In genomic region chr7:40237731-40238130, GRCh38 we compare ENCODE assay signal across 34 cellular contexts.
"Had no signal": no experiment of that assay in that cellular context is flagged by ENCODE, and none has a peak within 500 bp of the region (broad histone marks: within the 10 kb centered on the region; RNA-seq: fewer than 3 reads in every experiment).

No MANE protein-coding gene starts in this region.

- H3K36me3 ChIP-seq: adrenal gland, esophagus muscularis mucosa, gastroesophageal sphincter, heart right ventricle, WERI-Rb-1 had no signal

- H3K27ac ChIP-seq: adrenal gland, body of pancreas, esophagus muscularis mucosa, foreskin keratinocyte, gastroesophageal sphincter, heart right ventricle, hepatocyte, WERI-Rb-1 had no signal

- H3K4me1 Mint-ChIP-seq: activated B cell treated with CpG ODN at 0.5 μM for 24 hours; activated naive CD8-positive, alpha-beta T cell treated with anti-CD3 and anti-CD28 coated beads, Interleukin-2, amount 50 U/mL, for 24 hours had no signal

- H3K4me3 ChIP-seq: adrenal gland, body of pancreas, esophagus muscularis mucosa, gastroesophageal sphincter, heart right ventricle, hepatocyte had no signal

- H3K27ac Mint-ChIP-seq: activated B cell treated with CpG ODN at 0.5 μM for 24 hours; activated CD4-positive, alpha-beta memory T cell treated with anti-CD3 and anti-CD28 coated beads for 36 hours; activated CD8-positive, alpha-beta memory T cell treated with anti-CD3 and anti-CD28 coated beads, Interleukin-2, amount 10 ng/mL, durations not matched to agents 7 days and 5 days; activated CD8-positive, alpha-beta T cell treated with anti-CD3 and anti-CD28 coated beads, Interleukin-2, amount 10 ng/mL, durations not matched to agents 7 days and 5 days; activated naive CD4-positive, alpha-beta T cell treated with anti-CD3 and anti-CD28 coated beads for 36 hours; activated naive CD4-positive, alpha-beta T cell treated with anti-CD3 and anti-CD28 coated beads, Interleukin-2, amount 50 U/mL, for 24 hours; activated naive CD8-positive, alpha-beta T cell treated with anti-CD3 and anti-CD28 coated beads for 36 hours; activated naive CD8-positive, alpha-beta T cell treated with anti-CD3 and anti-CD28 coated beads, Interleukin-2, amount 50 U/mL, for 24 hours; activated T-helper 1 cell treated with anti-CD3 and anti-CD28 coated beads, Interleukin-12 subunit alpha, Interleukin-12 subunit beta, Interleukin-2, Interleukin-4 antibody, amounts not matched to agents 30 ng/mL and 10 ng/mL and 1 ng/mL, durations not matched to agents 14 hours and 24 hours and 36 hours; activated T-helper 2 cell treated with anti-CD3 and anti-CD28 coated beads, Interferon-gamma antibody, Interleukin-2, Interleukin-4, amounts not matched to agents 10 μg/mL and 5 μg/mL and 100 μg/mL, durations not matched to agents 14 hours and 24 hours and 36 hours; effector memory CD8-positive, alpha-beta T cell; T-helper 2 cell treated with Interferon-gamma antibody and Interleukin-4, amounts not matched to agents 5 μg/mL and 100 μg/mL, for 36 hours had no signal

- H3K4me2 ChIP-seq: hepatocyte had no signal

- H3K79me2 ChIP-seq: hepatocyte had no signal

- H3K9me3 ChIP-seq: adrenal gland, body of pancreas, esophagus muscularis mucosa, gastroesophageal sphincter, heart right ventricle had no signal

- H3K36me3 Mint-ChIP-seq: activated CD4-positive, alpha-beta memory T cell treated with anti-CD3 and anti-CD28 coated beads for 36 hours; activated CD8-positive, alpha-beta memory T cell treated with anti-CD3 and anti-CD28 coated beads, Interleukin-2, amount 10 ng/mL, durations not matched to agents 7 days and 5 days; activated naive CD4-positive, alpha-beta T cell treated with anti-CD3 and anti-CD28 coated beads, Interleukin-2, amount 50 U/mL, for 24 hours; activated naive CD8-positive, alpha-beta T cell treated with anti-CD3 and anti-CD28 coated beads for 36 hours had no signal

- H3K4me1 ChIP-seq: adrenal gland, foreskin keratinocyte, gastroesophageal sphincter, heart right ventricle had no signal

- ATAC-seq: activated CD4-positive, CD25-positive, alpha-beta regulatory T cell treated with anti-CD3 and anti-CD28 coated beads, Interleukin-2, amount 50 U/mL, for 24 hours; activated CD8-positive, alpha-beta memory T cell treated with anti-CD3 and anti-CD28 coated beads, Interleukin-2, amount 10 ng/mL, durations not matched to agents 7 days and 5 days; activated CD8-positive, alpha-beta T cell treated with anti-CD3 and anti-CD28 coated beads, Interleukin-2, amount 10 ng/mL, durations not matched to agents 7 days and 5 days; activated naive CD8-positive, alpha-beta T cell treated with anti-CD3 and anti-CD28 coated beads, Interleukin-2, amount 50 U/mL, for 24 hours; body of pancreas; effector memory CD8-positive, alpha-beta T cell; foreskin keratinocyte; gastroesophageal sphincter; heart right ventricle had no signal

- H3K4me3 Mint-ChIP-seq: activated B cell treated with CpG ODN at 0.5 μM for 24 hours; activated CD4-positive, alpha-beta memory T cell treated with anti-CD3 and anti-CD28 coated beads for 36 hours; activated CD8-positive, alpha-beta memory T cell treated with anti-CD3 and anti-CD28 coated beads, Interleukin-2, amount 10 ng/mL, durations not matched to agents 7 days and 5 days; activated CD8-positive, alpha-beta T cell treated with anti-CD3 and anti-CD28 coated beads, Interleukin-2, amount 10 ng/mL, durations not matched to agents 7 days and 5 days; activated naive CD4-positive, alpha-beta T cell treated with anti-CD3 and anti-CD28 coated beads for 36 hours; activated naive CD4-positive, alpha-beta T cell treated with anti-CD3 and anti-CD28 coated beads, Interleukin-2, amount 50 U/mL, for 24 hours; activated naive CD8-positive, alpha-beta T cell treated with anti-CD3 and anti-CD28 coated beads for 36 hours; activated naive CD8-positive, alpha-beta T cell treated with anti-CD3 and anti-CD28 coated beads, Interleukin-2, amount 50 U/mL, for 24 hours; activated T-helper 1 cell treated with anti-CD3 and anti-CD28 coated beads, Interleukin-12 subunit alpha, Interleukin-12 subunit beta, Interleukin-2, Interleukin-4 antibody, amounts not matched to agents 30 ng/mL and 10 ng/mL and 1 ng/mL, durations not matched to agents 14 hours and 24 hours and 36 hours; effector memory CD8-positive, alpha-beta T cell; T-helper 2 cell treated with Interferon-gamma antibody and Interleukin-4, amounts not matched to agents 5 μg/mL and 100 μg/mL, for 36 hours had no signal

- DNase-seq: activated B cell treated with CpG ODN at 0.5 μM for 24 hours; activated CD4-positive, alpha-beta memory T cell treated with anti-CD3 and anti-CD28 coated beads for 36 hours; activated CD4-positive, alpha-beta T cell treated with anti-CD3 and anti-CD28 coated beads for 48 hours; activated CD8-positive, alpha-beta memory T cell treated with anti-CD3 and anti-CD28 coated beads, Interleukin-2, amount 10 ng/mL, durations not matched to agents 7 days and 5 days; activated CD8-positive, alpha-beta memory T cell treated with anti-CD3 and anti-CD28 coated beads, Interleukin-2, amount 50 U/mL, for 4 hours; activated CD8-positive, alpha-beta T cell treated with anti-CD3 and anti-CD28 coated beads, Interleukin-2, amount 10 ng/mL, durations not matched to agents 7 days and 5 days; activated effector memory CD4-positive, alpha-beta T cell treated with anti-CD3 and anti-CD28 coated beads, Interleukin-2, amount 50 U/mL, for 16 hours; activated naive CD4-positive, alpha-beta T cell treated with anti-CD3 and anti-CD28 coated beads for 36 hours; activated naive CD8-positive, alpha-beta T cell treated with anti-CD3 and anti-CD28 coated beads for 36 hours; activated naive CD8-positive, alpha-beta T cell treated with anti-CD3 and anti-CD28 coated beads, Interleukin-2, amount 50 U/mL, for 24 hours; activated T-cell treated with anti-CD3 and anti-CD28 coated beads, Interleukin-2, amount 50 U/mL, for 1 hour; activated T-cell treated with anti-CD3 and anti-CD28 coated beads, Interleukin-2, amount 50 U/mL, for 48 hours; adrenal gland; amygdala; aorta; body of pancreas; caudate nucleus; cortex of kidney; dermis blood vessel endothelial cell; effector CD4-positive, alpha-beta T cell; effector memory CD8-positive, alpha-beta T cell; erythroblast; foreskin keratinocyte; heart right ventricle; T1000; WERI-Rb-1 had no signal

- H3K9me3 Mint-ChIP-seq: activated B cell treated with CpG ODN at 0.5 μM for 24 hours; activated CD4-positive, alpha-beta memory T cell treated with anti-CD3 and anti-CD28 coated beads for 36 hours; activated naive CD4-positive, alpha-beta T cell treated with anti-CD3 and anti-CD28 coated beads for 36 hours; activated naive CD4-positive, alpha-beta T cell treated with anti-CD3 and anti-CD28 coated beads, Interleukin-2, amount 50 U/mL, for 24 hours; activated naive CD8-positive, alpha-beta T cell treated with anti-CD3 and anti-CD28 coated beads for 36 hours; activated naive CD8-positive, alpha-beta T cell treated with anti-CD3 and anti-CD28 coated beads, Interleukin-2, amount 50 U/mL, for 24 hours; activated T-helper 1 cell treated with anti-CD3 and anti-CD28 coated beads, Interleukin-12 subunit alpha, Interleukin-12 subunit beta, Interleukin-2, Interleukin-4 antibody, amounts not matched to agents 30 ng/mL and 10 ng/mL and 1 ng/mL, durations not matched to agents 14 hours and 24 hours and 36 hours; activated T-helper 2 cell treated with anti-CD3 and anti-CD28 coated beads, Interferon-gamma antibody, Interleukin-2, Interleukin-4, amounts not matched to agents 10 μg/mL and 5 μg/mL and 100 μg/mL, durations not matched to agents 14 hours and 24 hours and 36 hours; effector memory CD8-positive, alpha-beta T cell; T-helper 2 cell treated with Interferon-gamma antibody and Interleukin-4, amounts not matched to agents 5 μg/mL and 100 μg/mL, for 36 hours had no signal

- H2AFZ ChIP-seq: hepatocyte had no signal

- H3K27me3 ChIP-seq: adrenal gland, body of pancreas, esophagus muscularis mucosa, foreskin keratinocyte, gastroesophageal sphincter, heart right ventricle, hepatocyte had no signal

- H3K27me3 Mint-ChIP-seq: activated B cell treated with CpG ODN at 0.5 μM for 24 hours; activated CD4-positive, alpha-beta memory T cell treated with anti-CD3 and anti-CD28 coated beads for 36 hours; activated CD8-positive, alpha-beta memory T cell treated with anti-CD3 and anti-CD28 coated beads, Interleukin-2, amount 10 ng/mL, durations not matched to agents 7 days and 5 days; activated naive CD4-positive, alpha-beta T cell treated with anti-CD3 and anti-CD28 coated beads, Interleukin-2, amount 50 U/mL, for 24 hours; activated naive CD8-positive, alpha-beta T cell treated with anti-CD3 and anti-CD28 coated beads for 36 hours; activated naive CD8-positive, alpha-beta T cell treated with anti-CD3 and anti-CD28 coated beads, Interleukin-2, amount 50 U/mL, for 24 hours; effector memory CD8-positive, alpha-beta T cell had no signal
